11 cellular contexts compared by ENCODE assay signal in the genomic region with DNA sequence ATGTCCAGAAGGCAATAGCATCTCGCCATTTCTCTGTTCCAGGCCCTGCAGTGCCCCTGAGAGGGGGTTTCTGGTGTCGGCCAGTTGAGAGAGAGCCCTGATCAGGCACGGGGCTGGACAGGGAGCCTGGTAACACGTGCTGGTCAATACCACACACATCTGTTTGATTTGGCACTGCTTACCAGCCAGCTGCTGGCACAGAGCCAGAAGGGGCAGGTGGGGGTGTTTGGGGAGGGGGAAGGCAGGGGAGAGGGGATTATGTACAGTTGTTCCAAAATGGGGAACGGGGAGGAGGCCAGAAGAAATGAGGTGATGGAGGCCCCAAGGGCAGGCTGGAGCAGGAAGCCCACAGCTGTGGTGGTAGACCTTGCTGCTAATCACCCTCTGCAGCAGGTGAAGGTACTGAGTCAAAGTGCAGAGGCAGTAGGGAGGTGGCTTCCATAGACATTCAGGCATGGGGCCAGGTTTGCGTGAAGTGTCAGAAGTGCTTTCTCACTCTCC.
DNase-seq lines count a peak whose midpoint lies in the region; ATAC-seq and TF ChIP-seq lines count a peak whose summit lies in the region.
"Had no signal": no experiment of that assay in that cellular context is flagged by ENCODE, and none has a peak within 500 bp of the region (broad histone marks: within the 10 kb centered on the region; RNA-seq: fewer than 3 reads in every experiment).

No MANE protein-coding gene starts in this region.

- peak overlapping the region; percentile 68 for H3K4me3 Mint-ChIP-seq in activated CD8-positive, alpha-beta T cell treated with anti-CD3 and anti-CD28 coated beads for 36 hours
- peak overlapping the region; percentile 98 for H3K4me3 Mint-ChIP-seq in natural killer cell

- H3K36me3 Mint-ChIP-seq in activated CD8-positive, alpha-beta T cell treated with anti-CD3 and anti-CD28 coated beads for 36 hours (ENCODE audit: low read depth) = no peaks in the 10 kb centered on the region
- peaks cover 6% of the 10 kb centered on the region for H3K36me3 Mint-ChIP-seq in natural killer cell

- CTCF ChIA-PET in activated CD8-positive, alpha-beta T cell treated with anti-CD3 and anti-CD28 coated beads for 36 hours (lab: Charles Lee) = interaction anchor here (0.9 to 3.1 kb wide), 5 partner anchors 82 to 261 kb away, joined by 3 to 18 read pairs (median 3); a partner anchor contains a TSS

- ATAC-seq in activated CD8-positive, alpha-beta T cell treated with anti-CD3 and anti-CD28 coated beads for 36 hours = peak; percentile 25
- ATAC-seq in natural killer cell = peak in 2 of 3 donors; percentile 47 to 53
- no peak for ATAC-seq in GM18511 (IDR thresholded peaks at IDR 0.05; ENCODE audit: unreplicated experiment)
- ATAC-seq: GM12878 had no signal

- in situ Hi-C loops in ACHN (cut with HindIII; ENCODE audit: low pct_ligation_motif_present, low pct_unique_long_range_greater_than_20kb, low sequenced_read_pairs) = no loop called here

- intact Hi-C loops in activated CD8-positive, alpha-beta T cell treated with anti-CD3 and anti-CD28 coated beads for 36 hours (cut with micrococcal nuclease) = loop anchor here (5.0 kb wide), 1 partner anchor 52 kb away; no protein-coding TSS in a partner anchor
- intact Hi-C loops in natural killer cell (cut with micrococcal nuclease) = no loop called here

- no peak overlapping the region for H3K27ac ChIP-seq in caudate nucleus (ENCODE audit: low read depth, low read length)
- H3K27ac ChIP-seq: WERI-Rb-1 had no signal

- no peak for TF ChIP-seq CTCF in activated CD8-positive, alpha-beta T cell treated with anti-CD3 and anti-CD28 coated beads for 36 hours (IDR thresholded peaks at IDR 0.05)
- no peak for TF ChIP-seq CTCF in natural killer cell (IDR thresholded peaks at IDR 0.05)

- no peaks in the 10 kb centered on the region for H3K27me3 Mint-ChIP-seq in activated CD8-positive, alpha-beta T cell treated with anti-CD3 and anti-CD28 coated beads for 36 hours
- no peaks in the 10 kb centered on the region for H3K27me3 Mint-ChIP-seq in natural killer cell (ENCODE audit: low read depth in 2 of 2)

- peaks cover 59% of the 10 kb centered on the region for H3K4me1 Mint-ChIP-seq in activated CD8-positive, alpha-beta T cell treated with anti-CD3 and anti-CD28 coated beads for 36 hours (ENCODE audit: low read depth)
- H3K4me1 Mint-ChIP-seq in natural killer cell = peaks cover 61 to 64% of the 10 kb centered on the region in 2 donors

- no peaks in the 10 kb centered on the region for H3K9me3 Mint-ChIP-seq in activated CD8-positive, alpha-beta T cell treated with anti-CD3 and anti-CD28 coated beads for 36 hours
- H3K9me3 Mint-ChIP-seq in natural killer cell = no peaks in the 10 kb centered on the region

- peak overlapping the region; percentile 91 for H3K27ac Mint-ChIP-seq in activated CD8-positive, alpha-beta T cell treated with anti-CD3 and anti-CD28 coated beads for 36 hours
- H3K27ac Mint-ChIP-seq in natural killer cell = peak overlapping the region; percentile 90 to 100

- peak; percentile 46 for DNase-seq in NCI-H2107 treated with DMSO at 0.1 percent for 48 hours (lab: John Stamatoyannopoulos, UW; ENCODE audit: unreplicated experiment)
- no peak for DNase-seq in NCI-H2107 (lab: John Stamatoyannopoulos, UW)
- DNase-seq in NCI-H1092 (lab: John Stamatoyannopoulos, UW) = peak; percentile 76
- peak; percentile 42 for DNase-seq in activated CD8-positive, alpha-beta T cell treated with anti-CD3 and anti-CD28 coated beads for 36 hours
- DNase-seq in natural killer cell = no peak
- no peak for DNase-seq in caudate nucleus (lab: John Stamatoyannopoulos, UW)
- DNase-seq in ACHN = no peak
- DNase-seq: NCI-H526, WERI-Rb-1 had no signal

- POLR2A ChIA-PET in activated CD8-positive, alpha-beta T cell treated with anti-CD3 and anti-CD28 coated beads for 36 hours (lab: Charles Lee) = interaction anchor here (1.0 to 1.1 kb wide), 2 partner anchors 37 to 255 kb away, joined by 3 read pairs; a partner anchor contains a TSS

Comparison
In these comparisons a context has a peak if more than half of its experiments do, and no peak if none do; other contexts are left out.
1. DNase-seq: peak in NCI-H2107 treated with DMSO at 0.1 percent for 48 hours (single experiment), NCI-H1092 (single experiment) and activated CD8-positive, alpha-beta T cell treated with anti-CD3 and anti-CD28 coated beads for 36 hours (single experiment); none in NCI-H2107 (single experiment), natural killer cell (single experiment), caudate nucleus (0 of 61) and ACHN (single experiment).